Comparison of ENCODE assay signal across 23 cellular contexts in genomic region chr3:197000211-197000610, GRCh38. TPM values are rescaled to one million over a fixed set of nuclear protein-coding genes. Genes with fewer than 3 reads are reported as not detected.
DNase-seq lines count a peak whose midpoint lies in the region; ATAC-seq, FAIRE-seq and TF ChIP-seq lines count a peak whose summit lies in the region.
"Had no signal": no experiment of that assay in that cellular context is flagged by ENCODE, and none has a peak within 500 bp of the region (broad histone marks: within the 10 kb centered on the region; RNA-seq: fewer than 3 reads in every experiment).

No MANE protein-coding gene starts in this region.

- no peaks in the 10 kb centered on the region for H3K79me2 ChIP-seq in PC-9 (ENCODE audit: low read depth)
- H3K79me2 ChIP-seq: parathyroid adenoma had no signal

- H2AFZ ChIP-seq in PC-9 = no peak overlapping the region
- H2AFZ ChIP-seq: parathyroid adenoma had no signal

- peak; percentile 74 for DNase-seq in CD1c-positive myeloid dendritic cell (ENCODE audit: extremely low spot score)
- no peak for DNase-seq in GM12891 (ENCODE audit: insufficient read length, low spot score)
- peak; percentile 50 for DNase-seq in NCI-H226
- DNase-seq in NCI-H2107 (lab: John Stamatoyannopoulos, UW) = no peak
- no peak for DNase-seq in activated T-helper 2 cell treated with anti-CD3 and anti-CD28 coated beads, Interferon-gamma antibody, Interleukin-2, Interleukin-4, amounts not matched to agents 10 μg/mL and 5 μg/mL and 100 μg/mL, durations not matched to agents 14 hours and 24 hours and 36 hours (ENCODE audit: low spot score)
- no peak for DNase-seq in activated effector memory CD4-positive, alpha-beta T cell treated with Interleukin-2 at 50 U/mL for 16 hours
- no peak for DNase-seq in PC-9
- DNase-seq: activated CD4-positive, alpha-beta T cell treated with anti-CD3 and anti-CD28 coated beads for 36 hours; activated gamma-delta T cell treated with Interleukin-2 at 50 U/mL for 16 hours; AML-193; anterior cingulate cortex; Calu3; Kasumi-1; lower lobe of right lung; NCI-H1694; NCI-H446; stimulated activated CD4-positive, alpha-beta T cell treated with anti-CD3 and anti-CD28 coated beads, Interleukin-4, amount 100 ng/mL, for 24 hours had no signal

- POLR2A ChIA-PET in PC-9 (lab: Charles Lee; ENCODE audit: unreplicated experiment) = no interaction called here

- no peak for TF ChIP-seq POLR2A in GM12891 (IDR thresholded peaks at IDR 0.05; ENCODE audit: low read depth, low read length)

- peak; percentile 11 for ATAC-seq in esophagus mucosa
- ATAC-seq: activated CD4-positive, alpha-beta T cell treated with anti-CD3 and anti-CD28 coated beads for 36 hours; lower lobe of right lung had no signal

- H3K4me3 Mint-ChIP-seq in activated T-helper 2 cell treated with anti-CD3 and anti-CD28 coated beads, Interferon-gamma antibody, Interleukin-2, Interleukin-4, amounts not matched to agents 10 μg/mL and 5 μg/mL and 100 μg/mL, durations not matched to agents 14 hours and 24 hours and 36 hours (ENCODE audit: low read depth) = no peak overlapping the region
- H3K4me3 Mint-ChIP-seq: activated CD4-positive, alpha-beta T cell treated with anti-CD3 and anti-CD28 coated beads for 36 hours had no signal

- H3K27ac ChIP-seq in PC-9 = no peak overlapping the region
- H3K27ac ChIP-seq: coronary artery, lower lobe of right lung, parathyroid adenoma, suprapubic skin had no signal

- no peaks in the 10 kb centered on the region for H3K36me3 Mint-ChIP-seq in activated T-helper 2 cell treated with anti-CD3 and anti-CD28 coated beads, Interferon-gamma antibody, Interleukin-2, Interleukin-4, amounts not matched to agents 10 μg/mL and 5 μg/mL and 100 μg/mL, durations not matched to agents 14 hours and 24 hours and 36 hours (ENCODE audit: low read depth)

- H3K4me1 Mint-ChIP-seq in activated T-helper 2 cell treated with anti-CD3 and anti-CD28 coated beads, Interferon-gamma antibody, Interleukin-2, Interleukin-4, amounts not matched to agents 10 μg/mL and 5 μg/mL and 100 μg/mL, durations not matched to agents 14 hours and 24 hours and 36 hours (ENCODE audit: low read depth) = peaks cover 7% of the 10 kb centered on the region

- H3K27ac Mint-ChIP-seq in activated T-helper 2 cell treated with anti-CD3 and anti-CD28 coated beads, Interferon-gamma antibody, Interleukin-2, Interleukin-4, amounts not matched to agents 10 μg/mL and 5 μg/mL and 100 μg/mL, durations not matched to agents 14 hours and 24 hours and 36 hours = no peak overlapping the region
- H3K27ac Mint-ChIP-seq: activated CD4-positive, alpha-beta T cell treated with anti-CD3 and anti-CD28 coated beads for 36 hours had no signal

- H3K36me3 ChIP-seq in PC-9 (ENCODE audit: low read depth) = no peaks in the 10 kb centered on the region
- H3K36me3 ChIP-seq: lower lobe of right lung, suprapubic skin had no signal

- no TSS peak for BruUV-seq in PC-9 (replicated peaks; lab: Mats Ljungman, UMichigan)

- H3K27me3 ChIP-seq in PC-9 (ENCODE audit: insufficient read depth, low read depth) = no peaks in the 10 kb centered on the region
- H3K27me3 ChIP-seq: suprapubic skin had no signal

- H3K4me3 ChIP-seq in PC-9 = no peak overlapping the region
- H3K4me3 ChIP-seq: coronary artery, lower lobe of right lung, suprapubic skin had no signal

- H3K9me3 Mint-ChIP-seq in activated T-helper 2 cell treated with anti-CD3 and anti-CD28 coated beads, Interferon-gamma antibody, Interleukin-2, Interleukin-4, amounts not matched to agents 10 μg/mL and 5 μg/mL and 100 μg/mL, durations not matched to agents 14 hours and 24 hours and 36 hours = no peaks in the 10 kb centered on the region

- no peak overlapping the region for H3K4me2 ChIP-seq in PC-9

- intact Hi-C loops in activated T-helper 2 cell treated with anti-CD3 and anti-CD28 coated beads, Interferon-gamma antibody, Interleukin-2, Interleukin-4, amounts not matched to agents 10 μg/mL and 5 μg/mL and 100 μg/mL, durations not matched to agents 14 hours and 24 hours and 36 hours (cut with micrococcal nuclease) = no loop called here
- intact Hi-C loops in PC-9 (cut with micrococcal nuclease; ENCODE audit: unreplicated experiment) = no loop called here

- no peaks in the 10 kb centered on the region for H3K27me3 Mint-ChIP-seq in activated T-helper 2 cell treated with anti-CD3 and anti-CD28 coated beads, Interferon-gamma antibody, Interleukin-2, Interleukin-4, amounts not matched to agents 10 μg/mL and 5 μg/mL and 100 μg/mL, durations not matched to agents 14 hours and 24 hours and 36 hours (ENCODE audit: low read depth)
- H3K27me3 Mint-ChIP-seq: activated CD4-positive, alpha-beta T cell treated with anti-CD3 and anti-CD28 coated beads for 36 hours had no signal

- no peaks in the 10 kb centered on the region for H4K20me1 ChIP-seq in PC-9 (ENCODE audit: insufficient read depth)

- TF ChIP-seq CTCF in PC-9 (conservative IDR thresholded peaks at IDR 0.05) = no peak

- CTCF ChIA-PET in PC-9 (lab: Charles Lee) = no interaction called here

- H3K4me1 ChIP-seq in PC-9 (replicated peaks; ENCODE audit: insufficient read depth) = no peaks in the 10 kb centered on the region

- H3F3A ChIP-seq in PC-9 (ENCODE audit: insufficient read depth, low read depth) = no peaks in the 10 kb centered on the region

- H3K9me3 ChIP-seq in PC-9 (ENCODE audit: insufficient read depth, low read depth) = no peaks in the 10 kb centered on the region
- H3K9me3 ChIP-seq: lower lobe of right lung, suprapubic skin had no signal

- no peaks in the 10 kb centered on the region for H3K9me2 ChIP-seq in PC-9 (ENCODE audit: insufficient read depth)

- FAIRE-seq in GM12891 (lab: Jason Lieb, UNC) = no peak
- FAIRE-seq: endothelial cell of umbilical vein, H1 had no signal

TF ChIP-seq in GM12891, 5 proteins besides CTCF, POLR2A, EP300 and RAD21:
- TF ChIP-seq SPI1 (IDR thresholded peaks at IDR 0.05; ENCODE audit: low read depth, low read length) (peak; percentile 27; the same call in 1 of the 2 replicates), TAF1 (IDR thresholded peaks at IDR 0.05; ENCODE audit: low read depth, low read length) (no peak)

RNA-seq across cellular contexts. Expression of gene MELTF, which starts 29.4 kb away (rescaled TPM):
- polyA plus RNA-seq in GM12891 (2012; ENCODE audit: low read depth, missing spikeins) = 17.5 TPM
- total RNA-seq in esophagus mucosa = 2.8 TPM
- 7.2 and 7.6 TPM in 2 replicates for total RNA-seq in activated T-helper 2 cell treated with anti-CD3 and anti-CD28 coated beads, Interferon-gamma antibody, Interleukin-2, Interleukin-4, amounts not matched to agents 10 μg/mL and 5 μg/mL and 100 μg/mL, durations not matched to agents 14 hours and 24 hours and 36 hours
- total RNA-seq in PC-9 (2021) = 154 and 202 TPM in 2 replicates

RNA-seq across cellular contexts. Expression of gene PIGZ, which starts 31.6 kb away (rescaled TPM):
- polyA plus RNA-seq in GM12891 (2012; ENCODE audit: low read depth, missing spikeins) = 2.5 TPM
- 3.7 TPM for total RNA-seq in esophagus mucosa
- total RNA-seq in activated T-helper 2 cell treated with anti-CD3 and anti-CD28 coated beads, Interferon-gamma antibody, Interleukin-2, Interleukin-4, amounts not matched to agents 10 μg/mL and 5 μg/mL and 100 μg/mL, durations not matched to agents 14 hours and 24 hours and 36 hours = 2.1 and 2.4 TPM in 2 replicates
- total RNA-seq in PC-9 (2021) = 2.1 and 5.6 TPM in 2 replicates
- total RNA-seq: H1 had no signal

RNA-seq across cellular contexts. Expression of gene NCBP2, which starts 57.9 kb away (rescaled TPM):
- 83.3 TPM for polyA plus RNA-seq in GM12891 (2012; ENCODE audit: low read depth, missing spikeins)
- 28.2 TPM for total RNA-seq in esophagus mucosa
- total RNA-seq in activated T-helper 2 cell treated with anti-CD3 and anti-CD28 coated beads, Interferon-gamma antibody, Interleukin-2, Interleukin-4, amounts not matched to agents 10 μg/mL and 5 μg/mL and 100 μg/mL, durations not matched to agents 14 hours and 24 hours and 36 hours = 82.2 and 83.9 TPM in 2 replicates
- 83.8 and 91.8 TPM in 2 replicates for total RNA-seq in PC-9 (2021)

Comparison
In these comparisons a context has a peak if more than half of its experiments do, and no peak if none do; other contexts are left out.
1. DNase-seq: peak in CD1c-positive myeloid dendritic cell (single experiment) and NCI-H226 (single experiment); none in GM12891 (single experiment), NCI-H2107 (single experiment), activated T-helper 2 cell treated with anti-CD3 and anti-CD28 coated beads, Interferon-gamma antibody, Interleukin-2, Interleukin-4, amounts not matched to agents 10 μg/mL and 5 μg/mL and 100 μg/mL, durations not matched to agents 14 hours and 24 hours and 36 hours (single experiment), activated effector memory CD4-positive, alpha-beta T cell treated with Interleukin-2 at 50 U/mL for 16 hours (single experiment) and PC-9 (0 of 2).
2. RNA of gene MELTF, which starts 29.4 kb away (total RNA-seq): 154 to 202 TPM in PC-9; 7.2 to 7.6 TPM in activated T-helper 2 cell treated with anti-CD3 and anti-CD28 coated beads, Interferon-gamma antibody, Interleukin-2, Interleukin-4, amounts not matched to agents 10 μg/mL and 5 μg/mL and 100 μg/mL, durations not matched to agents 14 hours and 24 hours and 36 hours and 2.8 TPM in esophagus mucosa (single experiment); every median in the first group is over 10 times any median in the second.